ENCODE assay signal across 3 cellular contexts in genomic region chr7:120186688-120187087, GRCh38.
TF ChIP-seq lines count a peak whose summit lies in the region.

No MANE protein-coding gene starts in this region.

TF ChIP-seq in SK-N-SH, 30 proteins besides CTCF, POLR2A, EP300 and RAD21 (continued from another document):
- no peak for TF ChIP-seq PBX3 (IDR thresholded peaks at IDR 0.05)
- TF ChIP-seq USF2 (IDR thresholded peaks at IDR 0.05; ENCODE audit: borderline replicate concordance, low read depth, low read length) = no peak
TF ChIP-seq in SK-N-SH: peak in this region for 0.

TF ChIP-seq in SK-N-SH treated with all-trans-retinoic acid at 6 μM for 48 hours, 23 proteins besides CTCF, POLR2A, EP300 and RAD21 (continued from another document):
- TF ChIP-seq TSHZ2 (CRISPR knock-in tag; IDR thresholded peaks at IDR 0.05) = no peak
- no peak for TF ChIP-seq TOX (CRISPR knock-in tag; IDR thresholded peaks at IDR 0.05; ENCODE audit: borderline replicate concordance)
- no peak for TF ChIP-seq CSRNP3 (CRISPR knock-in tag; IDR thresholded peaks at IDR 0.05)
- TF ChIP-seq CSDC2 (CRISPR knock-in tag; IDR thresholded peaks at IDR 0.05) = no peak
- TF ChIP-seq CREB5 (CRISPR knock-in tag; IDR thresholded peaks at IDR 0.05; ENCODE audit: low read depth) = no peak
- TF ChIP-seq ZNF8 (CRISPR knock-in tag; IDR thresholded peaks at IDR 0.05) = no peak
- TF ChIP-seq GLIS3 (CRISPR knock-in tag; IDR thresholded peaks at IDR 0.05) = no peak
- TF ChIP-seq BACH2 (CRISPR knock-in tag; IDR thresholded peaks at IDR 0.05; ENCODE audit: borderline replicate concordance) = no peak
- no peak for TF ChIP-seq ESRRG (CRISPR knock-in tag; IDR thresholded peaks at IDR 0.05)
TF ChIP-seq in SK-N-SH treated with all-trans-retinoic acid at 6 μM for 48 hours: peak in this region for 0.

TF ChIP-seq in GM12878, 131 proteins besides CTCF, POLR2A, EP300 and RAD21 (continued from another document):
- TF ChIP-seq ATF3 (IDR thresholded peaks at IDR 0.05; ENCODE audit: borderline replicate concordance, extremely low read depth, low read depth, low read length) (no peak), ASH2L (IDR thresholded peaks at IDR 0.05; ENCODE audit: borderline replicate concordance, low read depth) (no peak), YY1 (IDR thresholded peaks at IDR 0.05; ENCODE audit: low read depth, low read length) (0 out of 2 replicates have a peak, but pooled peaks have one; percentile 23)
